1 cellular context compared by ENCODE assay signal in the genomic region with DNA sequence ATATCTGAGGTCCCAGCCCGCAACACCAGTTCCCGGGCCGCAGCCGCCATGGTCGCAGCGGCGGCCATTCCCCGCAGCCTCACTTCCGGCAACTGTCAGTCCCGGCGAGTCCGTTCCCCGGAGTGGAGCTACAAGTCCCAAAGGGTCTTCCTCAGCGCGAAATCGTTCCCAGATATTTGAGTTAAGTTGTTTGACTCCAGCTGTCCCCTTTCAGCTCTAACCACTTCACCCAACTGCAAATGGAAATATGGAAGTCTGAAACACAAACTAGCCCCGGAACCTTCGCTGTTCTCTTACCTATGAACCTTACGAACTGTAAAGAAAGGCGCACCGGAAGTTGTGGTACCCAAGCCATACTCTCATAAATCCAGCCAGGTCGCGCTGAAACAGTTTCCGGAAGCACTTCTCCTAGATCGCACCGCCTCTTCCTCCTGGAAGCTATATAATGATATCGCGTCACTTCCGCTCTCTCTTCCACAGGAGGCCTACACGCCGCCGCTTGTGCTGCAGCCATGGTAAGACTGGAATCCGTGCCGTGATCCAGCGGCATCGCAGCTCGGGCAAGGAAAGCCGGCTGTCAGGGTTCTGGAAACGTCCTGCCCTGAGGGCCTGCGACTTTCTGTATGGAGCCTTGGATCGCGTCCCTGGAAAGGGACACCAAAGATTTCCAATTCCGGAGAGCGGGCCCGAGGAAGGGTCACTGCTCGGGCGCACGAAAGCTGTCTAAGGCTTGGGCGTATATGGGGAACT.
A peak's percentile ranks its signal among the peaks of the same experiment; 100 is the strongest.
TF ChIP-seq lines count a peak whose summit lies in the region.

A gene (plus strand): TSS at position 468 of the 750 bp plus-strand sequence. CDS start 45 bp downstream, at position 513.
A gene with protein sequence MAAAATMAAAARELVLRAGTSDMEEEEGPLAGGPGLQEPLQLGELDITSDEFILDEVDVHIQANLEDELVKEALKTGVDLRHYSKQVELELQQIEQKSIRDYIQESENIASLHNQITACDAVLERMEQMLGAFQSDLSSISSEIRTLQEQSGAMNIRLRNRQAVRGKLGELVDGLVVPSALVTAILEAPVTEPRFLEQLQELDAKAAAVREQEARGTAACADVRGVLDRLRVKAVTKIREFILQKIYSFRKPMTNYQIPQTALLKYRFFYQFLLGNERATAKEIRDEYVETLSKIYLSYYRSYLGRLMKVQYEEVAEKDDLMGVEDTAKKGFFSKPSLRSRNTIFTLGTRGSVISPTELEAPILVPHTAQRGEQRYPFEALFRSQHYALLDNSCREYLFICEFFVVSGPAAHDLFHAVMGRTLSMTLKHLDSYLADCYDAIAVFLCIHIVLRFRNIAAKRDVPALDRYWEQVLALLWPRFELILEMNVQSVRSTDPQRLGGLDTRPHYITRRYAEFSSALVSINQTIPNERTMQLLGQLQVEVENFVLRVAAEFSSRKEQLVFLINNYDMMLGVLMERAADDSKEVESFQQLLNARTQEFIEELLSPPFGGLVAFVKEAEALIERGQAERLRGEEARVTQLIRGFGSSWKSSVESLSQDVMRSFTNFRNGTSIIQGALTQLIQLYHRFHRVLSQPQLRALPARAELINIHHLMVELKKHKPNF (minus strand): TSS at position 269 of the 750 bp plus-strand sequence. CDS start 201 bp downstream, at position 68.

TF ChIP-seq in GM12878, 131 proteins besides CTCF, POLR2A, EP300 and RAD21 (continued from another document and continues in another):
- TF ChIP-seq, protein P1, sequence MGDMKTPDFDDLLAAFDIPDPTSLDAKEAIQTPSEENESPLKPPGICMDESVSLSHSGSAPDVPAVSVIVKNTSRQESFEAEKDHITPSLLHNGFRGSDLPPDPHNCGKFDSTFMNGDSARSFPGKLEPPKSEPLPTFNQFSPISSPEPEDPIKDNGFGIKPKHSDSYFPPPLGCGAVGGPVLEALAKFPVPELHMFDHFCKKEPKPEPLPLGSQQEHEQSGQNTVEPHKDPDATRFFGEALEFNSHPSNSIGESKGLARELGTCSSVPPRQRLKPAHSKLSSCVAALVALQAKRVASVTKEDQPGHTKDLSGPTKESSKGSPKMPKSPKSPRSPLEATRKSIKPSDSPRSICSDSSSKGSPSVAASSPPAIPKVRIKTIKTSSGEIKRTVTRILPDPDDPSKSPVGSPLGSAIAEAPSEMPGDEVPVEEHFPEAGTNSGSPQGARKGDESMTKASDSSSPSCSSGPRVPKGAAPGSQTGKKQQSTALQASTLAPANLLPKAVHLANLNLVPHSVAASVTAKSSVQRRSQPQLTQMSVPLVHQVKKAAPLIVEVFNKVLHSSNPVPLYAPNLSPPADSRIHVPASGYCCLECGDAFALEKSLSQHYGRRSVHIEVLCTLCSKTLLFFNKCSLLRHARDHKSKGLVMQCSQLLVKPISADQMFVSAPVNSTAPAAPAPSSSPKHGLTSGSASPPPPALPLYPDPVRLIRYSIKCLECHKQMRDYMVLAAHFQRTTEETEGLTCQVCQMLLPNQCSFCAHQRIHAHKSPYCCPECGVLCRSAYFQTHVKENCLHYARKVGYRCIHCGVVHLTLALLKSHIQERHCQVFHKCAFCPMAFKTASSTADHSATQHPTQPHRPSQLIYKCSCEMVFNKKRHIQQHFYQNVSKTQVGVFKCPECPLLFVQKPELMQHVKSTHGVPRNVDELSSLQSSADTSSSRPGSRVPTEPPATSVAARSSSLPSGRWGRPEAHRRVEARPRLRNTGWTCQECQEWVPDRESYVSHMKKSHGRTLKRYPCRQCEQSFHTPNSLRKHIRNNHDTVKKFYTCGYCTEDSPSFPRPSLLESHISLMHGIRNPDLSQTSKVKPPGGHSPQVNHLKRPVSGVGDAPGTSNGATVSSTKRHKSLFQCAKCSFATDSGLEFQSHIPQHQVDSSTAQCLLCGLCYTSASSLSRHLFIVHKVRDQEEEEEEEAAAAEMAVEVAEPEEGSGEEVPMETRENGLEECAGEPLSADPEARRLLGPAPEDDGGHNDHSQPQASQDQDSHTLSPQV (IDR thresholded peaks at IDR 0.05): no peak
- TF ChIP-seq RAD51 (IDR thresholded peaks at IDR 0.05) (peak; percentile 47; the same call in 1 of the 2 replicates), ZZZ3 (IDR thresholded peaks at IDR 0.05; ENCODE audit: control insufficient read depth, insufficient read length, low read depth) (peak; percentile 73), GATAD2B (conservative IDR thresholded peaks at IDR 0.05; ENCODE audit: low read depth) (peak; percentile 32; the same call in 1 of the 2 replicates), TCF3 (IDR thresholded peaks at IDR 0.05; ENCODE audit: borderline replicate concordance, insufficient read depth, low read depth, low read length) (peak; percentile 72; the same call in 1 of the 2 replicates), ZNF274 (IDR thresholded peaks at IDR 0.05; ENCODE audit: insufficient read depth, insufficient read length) (no peak), BCL11A (IDR thresholded peaks at IDR 0.05; ENCODE audit: low read depth, low read length) (no peak), TARDBP (IDR thresholded peaks at IDR 0.05; ENCODE audit: borderline replicate concordance) (peak; percentile 32; the same call in 1 of the 2 replicates), MYC (IDR thresholded peaks at IDR 0.05; ENCODE audit: insufficient read depth, insufficient read length, insufficient replicate concordance, low read length, severe bottlenecking) (peak; percentile 98), SMAD5 (IDR thresholded peaks at IDR 0.05; ENCODE audit: low read depth) (peak; percentile 99), CREB1 (IDR thresholded peaks at IDR 0.05; ENCODE audit: low read depth) (no peak), SUZ12 (IDR thresholded peaks at IDR 0.05; ENCODE audit: unreplicated experiment) (no peak), CBX5 (IDR thresholded peaks at IDR 0.05; ENCODE audit: low read depth) (no peak)
- TF ChIP-seq, protein P2, sequence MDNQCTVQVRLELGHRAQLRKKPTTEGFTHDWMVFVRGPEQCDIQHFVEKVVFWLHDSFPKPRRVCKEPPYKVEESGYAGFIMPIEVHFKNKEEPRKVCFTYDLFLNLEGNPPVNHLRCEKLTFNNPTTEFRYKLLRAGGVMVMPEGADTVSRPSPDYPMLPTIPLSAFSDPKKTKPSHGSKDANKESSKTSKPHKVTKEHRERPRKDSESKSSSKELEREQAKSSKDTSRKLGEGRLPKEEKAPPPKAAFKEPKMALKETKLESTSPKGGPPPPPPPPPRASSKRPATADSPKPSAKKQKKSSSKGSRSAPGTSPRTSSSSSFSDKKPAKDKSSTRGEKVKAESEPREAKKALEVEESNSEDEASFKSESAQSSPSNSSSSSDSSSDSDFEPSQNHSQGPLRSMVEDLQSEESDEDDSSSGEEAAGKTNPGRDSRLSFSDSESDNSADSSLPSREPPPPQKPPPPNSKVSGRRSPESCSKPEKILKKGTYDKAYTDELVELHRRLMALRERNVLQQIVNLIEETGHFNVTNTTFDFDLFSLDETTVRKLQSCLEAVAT (IDR thresholded peaks at IDR 0.05): peak; percentile 85
- TF ChIP-seq, protein P3, sequence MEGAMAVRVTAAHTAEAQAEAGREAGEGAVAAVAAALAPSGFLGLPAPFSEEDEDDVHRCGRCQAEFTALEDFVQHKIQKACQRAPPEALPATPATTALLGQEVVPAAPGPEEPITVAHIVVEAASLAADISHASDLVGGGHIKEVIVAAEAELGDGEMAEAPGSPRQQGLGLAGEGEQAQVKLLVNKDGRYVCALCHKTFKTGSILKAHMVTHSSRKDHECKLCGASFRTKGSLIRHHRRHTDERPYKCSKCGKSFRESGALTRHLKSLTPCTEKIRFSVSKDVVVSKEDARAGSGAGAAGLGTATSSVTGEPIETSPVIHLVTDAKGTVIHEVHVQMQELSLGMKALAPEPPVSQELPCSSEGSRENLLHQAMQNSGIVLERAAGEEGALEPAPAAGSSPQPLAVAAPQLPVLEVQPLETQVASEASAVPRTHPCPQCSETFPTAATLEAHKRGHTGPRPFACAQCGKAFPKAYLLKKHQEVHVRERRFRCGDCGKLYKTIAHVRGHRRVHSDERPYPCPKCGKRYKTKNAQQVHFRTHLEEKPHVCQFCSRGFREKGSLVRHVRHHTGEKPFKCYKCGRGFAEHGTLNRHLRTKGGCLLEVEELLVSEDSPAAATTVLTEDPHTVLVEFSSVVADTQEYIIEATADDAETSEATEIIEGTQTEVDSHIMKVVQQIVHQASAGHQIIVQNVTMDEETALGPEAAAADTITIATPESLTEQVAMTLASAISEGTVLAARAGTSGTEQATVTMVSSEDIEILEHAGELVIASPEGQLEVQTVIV (IDR thresholded peaks at IDR 0.05; ENCODE audit: borderline replicate concordance, partially characterized antibody): peak; percentile 80
- TF ChIP-seq, protein P4, sequence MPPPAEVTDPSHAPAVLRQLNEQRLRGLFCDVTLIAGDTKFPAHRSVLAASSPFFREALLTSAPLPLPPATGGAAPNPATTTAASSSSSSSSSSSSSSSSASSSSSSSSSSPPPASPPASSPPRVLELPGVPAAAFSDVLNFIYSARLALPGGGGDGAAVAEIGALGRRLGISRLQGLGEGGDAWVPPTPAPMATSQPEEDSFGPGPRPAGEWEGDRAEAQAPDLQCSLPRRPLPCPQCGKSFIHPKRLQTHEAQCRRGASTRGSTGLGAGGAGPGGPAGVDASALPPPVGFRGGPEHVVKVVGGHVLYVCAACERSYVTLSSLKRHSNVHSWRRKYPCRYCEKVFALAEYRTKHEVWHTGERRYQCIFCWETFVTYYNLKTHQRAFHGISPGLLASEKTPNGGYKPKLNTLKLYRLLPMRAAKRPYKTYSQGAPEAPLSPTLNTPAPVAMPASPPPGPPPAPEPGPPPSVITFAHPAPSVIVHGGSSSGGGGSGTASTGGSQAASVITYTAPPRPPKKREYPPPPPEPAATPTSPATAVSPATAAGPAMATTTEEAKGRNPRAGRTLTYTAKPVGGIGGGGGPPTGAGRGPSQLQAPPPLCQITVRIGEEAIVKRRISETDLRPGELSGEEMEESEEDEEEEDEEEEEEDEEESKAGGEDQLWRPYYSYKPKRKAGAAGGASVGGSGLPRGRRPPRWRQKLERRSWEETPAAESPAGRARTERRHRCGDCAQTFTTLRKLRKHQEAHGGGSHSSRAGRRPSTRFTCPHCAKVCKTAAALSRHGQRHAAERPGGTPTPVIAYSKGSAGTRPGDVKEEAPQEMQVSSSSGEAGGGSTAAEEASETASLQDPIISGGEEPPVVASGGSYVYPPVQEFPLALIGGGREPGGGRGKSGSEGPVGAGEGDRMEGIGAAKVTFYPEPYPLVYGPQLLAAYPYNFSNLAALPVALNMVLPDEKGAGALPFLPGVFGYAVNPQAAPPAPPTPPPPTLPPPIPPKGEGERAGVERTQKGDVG (CRISPR knock-in tag; IDR thresholded peaks at IDR 0.05): no peak
- TF ChIP-seq, protein P5, sequence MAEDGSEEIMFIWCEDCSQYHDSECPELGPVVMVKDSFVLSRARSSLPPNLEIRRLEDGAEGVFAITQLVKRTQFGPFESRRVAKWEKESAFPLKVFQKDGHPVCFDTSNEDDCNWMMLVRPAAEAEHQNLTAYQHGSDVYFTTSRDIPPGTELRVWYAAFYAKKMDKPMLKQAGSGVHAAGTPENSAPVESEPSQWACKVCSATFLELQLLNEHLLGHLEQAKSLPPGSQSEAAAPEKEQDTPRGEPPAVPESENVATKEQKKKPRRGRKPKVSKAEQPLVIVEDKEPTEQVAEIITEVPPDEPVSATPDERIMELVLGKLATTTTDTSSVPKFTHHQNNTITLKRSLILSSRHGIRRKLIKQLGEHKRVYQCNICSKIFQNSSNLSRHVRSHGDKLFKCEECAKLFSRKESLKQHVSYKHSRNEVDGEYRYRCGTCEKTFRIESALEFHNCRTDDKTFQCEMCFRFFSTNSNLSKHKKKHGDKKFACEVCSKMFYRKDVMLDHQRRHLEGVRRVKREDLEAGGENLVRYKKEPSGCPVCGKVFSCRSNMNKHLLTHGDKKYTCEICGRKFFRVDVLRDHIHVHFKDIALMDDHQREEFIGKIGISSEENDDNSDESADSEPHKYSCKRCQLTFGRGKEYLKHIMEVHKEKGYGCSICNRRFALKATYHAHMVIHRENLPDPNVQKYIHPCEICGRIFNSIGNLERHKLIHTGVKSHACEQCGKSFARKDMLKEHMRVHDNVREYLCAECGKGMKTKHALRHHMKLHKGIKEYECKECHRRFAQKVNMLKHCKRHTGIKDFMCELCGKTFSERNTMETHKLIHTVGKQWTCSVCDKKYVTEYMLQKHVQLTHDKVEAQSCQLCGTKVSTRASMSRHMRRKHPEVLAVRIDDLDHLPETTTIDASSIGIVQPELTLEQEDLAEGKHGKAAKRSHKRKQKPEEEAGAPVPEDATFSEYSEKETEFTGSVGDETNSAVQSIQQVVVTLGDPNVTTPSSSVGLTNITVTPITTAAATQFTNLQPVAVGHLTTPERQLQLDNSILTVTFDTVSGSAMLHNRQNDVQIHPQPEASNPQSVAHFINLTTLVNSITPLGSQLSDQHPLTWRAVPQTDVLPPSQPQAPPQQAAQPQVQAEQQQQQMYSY (CRISPR knock-in tag; IDR thresholded peaks at IDR 0.05): 0 out of 2 replicates have a peak, but pooled peaks have one; percentile 39
- TF ChIP-seq, protein P6, sequence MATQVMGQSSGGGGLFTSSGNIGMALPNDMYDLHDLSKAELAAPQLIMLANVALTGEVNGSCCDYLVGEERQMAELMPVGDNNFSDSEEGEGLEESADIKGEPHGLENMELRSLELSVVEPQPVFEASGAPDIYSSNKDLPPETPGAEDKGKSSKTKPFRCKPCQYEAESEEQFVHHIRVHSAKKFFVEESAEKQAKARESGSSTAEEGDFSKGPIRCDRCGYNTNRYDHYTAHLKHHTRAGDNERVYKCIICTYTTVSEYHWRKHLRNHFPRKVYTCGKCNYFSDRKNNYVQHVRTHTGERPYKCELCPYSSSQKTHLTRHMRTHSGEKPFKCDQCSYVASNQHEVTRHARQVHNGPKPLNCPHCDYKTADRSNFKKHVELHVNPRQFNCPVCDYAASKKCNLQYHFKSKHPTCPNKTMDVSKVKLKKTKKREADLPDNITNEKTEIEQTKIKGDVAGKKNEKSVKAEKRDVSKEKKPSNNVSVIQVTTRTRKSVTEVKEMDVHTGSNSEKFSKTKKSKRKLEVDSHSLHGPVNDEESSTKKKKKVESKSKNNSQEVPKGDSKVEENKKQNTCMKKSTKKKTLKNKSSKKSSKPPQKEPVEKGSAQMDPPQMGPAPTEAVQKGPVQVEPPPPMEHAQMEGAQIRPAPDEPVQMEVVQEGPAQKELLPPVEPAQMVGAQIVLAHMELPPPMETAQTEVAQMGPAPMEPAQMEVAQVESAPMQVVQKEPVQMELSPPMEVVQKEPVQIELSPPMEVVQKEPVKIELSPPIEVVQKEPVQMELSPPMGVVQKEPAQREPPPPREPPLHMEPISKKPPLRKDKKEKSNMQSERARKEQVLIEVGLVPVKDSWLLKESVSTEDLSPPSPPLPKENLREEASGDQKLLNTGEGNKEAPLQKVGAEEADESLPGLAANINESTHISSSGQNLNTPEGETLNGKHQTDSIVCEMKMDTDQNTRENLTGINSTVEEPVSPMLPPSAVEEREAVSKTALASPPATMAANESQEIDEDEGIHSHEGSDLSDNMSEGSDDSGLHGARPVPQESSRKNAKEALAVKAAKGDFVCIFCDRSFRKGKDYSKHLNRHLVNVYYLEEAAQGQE (IDR thresholded peaks at IDR 0.05; ENCODE audit: low read depth, low read length): peak; percentile 35; the same call in 1 of the 2 replicates
- TF ChIP-seq, protein P7, sequence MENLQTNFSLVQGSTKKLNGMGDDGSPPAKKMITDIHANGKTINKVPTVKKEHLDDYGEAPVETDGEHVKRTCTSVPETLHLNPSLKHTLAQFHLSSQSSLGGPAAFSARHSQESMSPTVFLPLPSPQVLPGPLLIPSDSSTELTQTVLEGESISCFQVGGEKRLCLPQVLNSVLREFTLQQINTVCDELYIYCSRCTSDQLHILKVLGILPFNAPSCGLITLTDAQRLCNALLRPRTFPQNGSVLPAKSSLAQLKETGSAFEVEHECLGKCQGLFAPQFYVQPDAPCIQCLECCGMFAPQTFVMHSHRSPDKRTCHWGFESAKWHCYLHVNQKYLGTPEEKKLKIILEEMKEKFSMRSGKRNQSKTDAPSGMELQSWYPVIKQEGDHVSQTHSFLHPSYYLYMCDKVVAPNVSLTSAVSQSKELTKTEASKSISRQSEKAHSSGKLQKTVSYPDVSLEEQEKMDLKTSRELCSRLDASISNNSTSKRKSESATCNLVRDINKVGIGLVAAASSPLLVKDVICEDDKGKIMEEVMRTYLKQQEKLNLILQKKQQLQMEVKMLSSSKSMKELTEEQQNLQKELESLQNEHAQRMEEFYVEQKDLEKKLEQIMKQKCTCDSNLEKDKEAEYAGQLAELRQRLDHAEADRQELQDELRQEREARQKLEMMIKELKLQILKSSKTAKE (IDR thresholded peaks at IDR 0.05; ENCODE audit: low read depth, poor library complexity, severe bottlenecking): peak; percentile 88
